ENCODE assay signal across 23 cellular contexts in genomic region chr12:32366704-32367103, GRCh38. TPM values are rescaled to one million over a fixed set of nuclear protein-coding genes. Genes with fewer than 3 reads are reported as not detected.
DNase-seq lines count a peak whose midpoint lies in the region; ATAC-seq, FAIRE-seq and TF ChIP-seq lines count a peak whose summit lies in the region.
"Had no signal": no experiment of that assay in that cellular context is flagged by ENCODE, and none has a peak within 500 bp of the region (broad histone marks: within the 10 kb centered on the region; RNA-seq: fewer than 3 reads in every experiment).

No MANE protein-coding gene starts in this region.

- H3K4me1 Mint-ChIP-seq in GM23338 (peaks cover 31% of the 10 kb centered on the region), natural killer cell (no peaks in the 10 kb centered on the region)
- H3K4me1 Mint-ChIP-seq: B cell had no signal

- H3K27me3 Mint-ChIP-seq in GM23338 (ENCODE audit: insufficient read depth, low read depth, poor library complexity) (no peaks in the 10 kb centered on the region), natural killer cell (ENCODE audit: low read depth in 2 of 2) (no peaks in the 10 kb centered on the region)
- H3K27me3 Mint-ChIP-seq: B cell had no signal

- no peaks in the 10 kb centered on the region for H4K20me1 ChIP-seq in GM23338 (replicated peaks; ENCODE audit: insufficient read depth)

- intact Hi-C loops in pancreas (cut with DNase I) (loop anchor here in 1 of 3 donors (5.0 kb wide), 1 partner anchor 296 kb away; no protein-coding TSS in a partner anchor), natural killer cell (cut with micrococcal nuclease) (loop anchor here (5.0 to 10.0 kb wide), 2 partner anchors 306 to 1658 kb away; partner anchors contain the start of gene ALG10)

- DNase-seq in GM23338 (ENCODE audit: low spot score) (no peak), kidney glomerular epithelial cell (lab: John Stamatoyannopoulos, UW) (peak; percentile 19), pancreas (no peak), AG20443 (ENCODE audit: low spot score) (no peak), nucleus accumbens (lab: John Stamatoyannopoulos, UW) (no peak), natural killer cell (no peak)
- DNase-seq: DMS79 treated with DMSO at 0.1 percent for 48 hours; H9; HFFc6; MM.1S; NCI-H1092; NCI-H1436; NCI-H187 treated with DMSO at 0.1 percent for 48 hours; NCI-H2107; NCI-H510A; NCI-H748 treated with DMSO at 0.1 percent for 48 hours; NK-92 treated with Interleukin-12 subunit alpha and Interleukin-12 subunit beta, amount 100 ng/mL, for 24 hours had no signal

- H3K27ac Mint-ChIP-seq in GM23338, result 0 out of 2 replicates have a peak overlapping the region, but pooled peaks have one; percentile 81
- H3K27ac Mint-ChIP-seq in natural killer cell, result no peak overlapping the region
- H3K27ac Mint-ChIP-seq: B cell, HFFc6 had no signal

- no peak overlapping the region for H3K4me2 ChIP-seq in GM23338

- H3K4me3 ChIP-seq in GM23338 (no peak overlapping the region), pancreas (no peak overlapping the region)
- H3K4me3 ChIP-seq: GM12878, K562 had no signal

- H3K9me2 ChIP-seq in GM23338 (ENCODE audit: insufficient read depth), result no peaks in the 10 kb centered on the region

- ATAC-seq in GM23338 (no peak), pancreas (peak; percentile 39 to 79 (median 72)), GM19463 (IDR thresholded peaks at IDR 0.05; ENCODE audit: unreplicated experiment) (no peak), natural killer cell (no peak)
- ATAC-seq: GM12878, K562 had no signal

- H3K4me3 Mint-ChIP-seq in GM23338 (no peak overlapping the region), natural killer cell (no peak overlapping the region)
- H3K4me3 Mint-ChIP-seq: B cell, H9, HFFc6 had no signal

- no peaks in the 10 kb centered on the region for H3K27me3 ChIP-seq in GM23338 (ENCODE audit: insufficient read depth)
- H3K27me3 ChIP-seq in pancreas, result no peaks in the 10 kb centered on the region

- H3F3A ChIP-seq in GM23338 (replicated peaks; ENCODE audit: low read depth), result 0 out of 2 replicates have a peak, but pooled peaks cover 3% of the 10 kb centered on the region

- peaks cover 18% of the 10 kb centered on the region for H3K4me1 ChIP-seq in GM23338 (ENCODE audit: insufficient read depth)
- peaks cover 0 to 15% (median 0%) of the 10 kb centered on the region in 3 donors for H3K4me1 ChIP-seq in pancreas

- no peak for TF ChIP-seq CTCF in GM23338 (conservative IDR thresholded peaks at IDR 0.05; ENCODE audit: low read depth in 2 of 2)
- TF ChIP-seq CTCF in VCaP (conservative IDR thresholded peaks at IDR 0.05), result no peak
- TF ChIP-seq CTCF in pancreas (IDR thresholded peaks at IDR 0.05), result no peak
- TF ChIP-seq CTCF in natural killer cell (IDR thresholded peaks at IDR 0.05), result no peak

- H3K79me2 ChIP-seq in GM23338 (replicated peaks; ENCODE audit: insufficient read depth), result no peaks in the 10 kb centered on the region

- no peak overlapping the region for H2AFZ ChIP-seq in GM23338

- no peaks in the 10 kb centered on the region for H3K36me3 ChIP-seq in GM23338 (ENCODE audit: insufficient read depth)
- H3K36me3 ChIP-seq in pancreas, result no peaks in the 10 kb centered on the region

- H3K36me3 Mint-ChIP-seq in GM23338 (ENCODE audit: low read depth) (no peaks in the 10 kb centered on the region), natural killer cell (no peaks in the 10 kb centered on the region)

- H3K27ac ChIP-seq in GM23338 (ENCODE audit: low read depth), result no peak overlapping the region
- H3K27ac ChIP-seq in VCaP, result peak overlapping the region; percentile 37
- no peak overlapping the region for H3K27ac ChIP-seq in pancreas

- H3K9me3 Mint-ChIP-seq in GM23338 (no peaks in the 10 kb centered on the region), natural killer cell (no peaks in the 10 kb centered on the region)
- H3K9me3 Mint-ChIP-seq: H9, HFFc6 had no signal

- WGBS in pancreas, 2 donors, result 17 to 19% methylated on average over 1 of the region's 1 CpG

- H3K9me3 ChIP-seq in pancreas, result no peaks in the 10 kb centered on the region

- FAIRE-seq in pancreas (lab: Jason Lieb, UNC), result no peak
- FAIRE-seq: D721Med, GM12878, K562 had no signal

TF ChIP-seq in GM23338, 12 proteins besides CTCF, POLR2A, EP300 and RAD21:
- TF ChIP-seq REST (IDR thresholded peaks at IDR 0.05; ENCODE audit: unreplicated experiment), result no peak
- no peak for TF ChIP-seq CREB1 (CRISPR knock-in tag; IDR thresholded peaks at IDR 0.05; ENCODE audit: low read depth)

RNA-seq across cellular contexts. Expression of gene FGD4, which starts 32.7 kb away (rescaled TPM):
- total RNA-seq in GM23338 (2014; rRNA removed; shearing (Covaris generic)), result 48.6 and 54.3 TPM in 2 replicates
- polyA plus RNA-seq in GM23338 (2016; fragmentation: Nextera tagmentation; extraction: Ambion mirVana) (16.9 and 24.3 TPM in 2 replicates), pancreas (1 to 10 TPM; 3.6 to 4.4 TPM)
- total RNA-seq in pancreas (10 to 100 TPM; 10.6 to 26.5 (median 15.5) TPM), natural killer cell (1 to 10 TPM in 2 of 3 donors, under 1 TPM in 1; 0.68 to 3.5 (median 2.1) TPM)

Comparison
In these comparisons a context has a peak if more than half of its experiments do, and no peak if none do; other contexts are left out.
1. ATAC-seq: peak in pancreas (4 of 4); none in GM23338 (single experiment), GM19463 (single experiment) and natural killer cell (0 of 3).